ENCODE assay signal across 11 cellular contexts in the genomic region with DNA sequence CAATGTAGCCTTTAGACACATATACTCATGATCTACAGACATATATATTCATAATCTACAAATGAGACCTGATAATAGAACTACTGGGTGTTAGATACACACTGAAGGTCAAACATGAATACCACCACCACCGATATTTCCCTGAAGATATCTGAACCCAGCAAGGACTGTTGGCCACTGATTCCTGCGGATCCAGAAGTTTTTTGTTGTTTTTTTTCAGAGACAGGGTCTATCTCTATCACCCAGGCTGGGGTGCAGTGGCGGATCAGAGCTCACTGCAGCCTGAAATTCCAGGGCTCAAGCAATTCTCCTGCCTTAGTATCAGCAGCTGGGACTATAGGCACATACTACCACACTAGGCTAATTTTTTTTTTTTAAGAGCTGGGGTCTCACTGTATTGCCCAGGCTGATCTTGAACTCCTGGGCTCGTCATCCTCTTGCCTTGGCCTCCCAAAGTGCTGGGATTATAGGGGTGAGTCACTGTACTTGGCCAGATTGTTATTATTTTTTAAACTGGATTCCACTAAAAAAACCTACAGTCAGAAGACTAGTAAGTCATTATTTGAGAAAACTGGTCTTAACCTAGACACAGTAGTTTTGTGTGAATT. TPM values are rescaled to one million over a fixed set of nuclear protein-coding genes. Genes with fewer than 3 reads are reported as not detected.
DNase-seq lines count a peak whose midpoint lies in the region; ATAC-seq, FAIRE-seq and TF ChIP-seq lines count a peak whose summit lies in the region.
"Had no signal": no experiment of that assay in that cellular context is flagged by ENCODE, and none has a peak within 500 bp of the region (broad histone marks: within the 10 kb centered on the region; RNA-seq: fewer than 3 reads in every experiment).

No MANE protein-coding gene starts in this region.

- H3K4me1 ChIP-seq in K562 (replicated peaks in 1 of 2; ENCODE audit: control insufficient read depth in 2 of 2, insufficient read depth in 2 of 2, low read length in 2 of 2) (peaks cover 12 to 28% of the 10 kb centered on the region in 2 experiments; a peak in 4 of 5 replicates), neural progenitor cell (peaks cover 20% of the 10 kb centered on the region)

- H3K36me3 ChIP-seq in MG63 (peaks cover 29% of the 10 kb centered on the region), K562 (ENCODE audit: control insufficient read depth, insufficient read depth, low read length) (peaks cover 49% of the 10 kb centered on the region), neural progenitor cell (peaks cover 6% of the 10 kb centered on the region)

- peaks cover 3% of the 10 kb centered on the region for H3K27me3 Mint-ChIP-seq in neural progenitor cell (ENCODE audit: insufficient read depth, low read depth)

- H4K20me1 ChIP-seq in K562 (replicated peaks; ENCODE audit: control insufficient read depth, insufficient read depth, low read length) = 0 out of 2 replicates have a peak, but pooled peaks cover 2% of the 10 kb centered on the region
- H4K20me1 ChIP-seq in neural progenitor cell (ENCODE audit: low read depth) = peaks cover 19% of the 10 kb centered on the region

- no peak overlapping the region for H3K27ac Mint-ChIP-seq in neural progenitor cell

- peaks cover 20% of the 10 kb centered on the region for H3F3A ChIP-seq in neural progenitor cell (ENCODE audit: low read depth)

- in situ Hi-C loops in K562 (cut with MboI) = loop anchor here (5.0 kb wide), 1 partner anchor 104 kb away; no protein-coding TSS in a partner anchor

- TF ChIP-seq CTCF in K562 (IDR thresholded peaks at IDR 0.05 in 2 of 3, conservative IDR thresholded peaks at IDR 0.05 in 1 of 3; ENCODE audit: insufficient read depth in 2 of 3, low read depth in 1 of 3, low read length in 3 of 3) = no peak
- TF ChIP-seq CTCF in neural progenitor cell (IDR thresholded peaks at IDR 0.05) = no peak

- no peak for TF ChIP-seq POLR2A in K562 (conservative IDR thresholded peaks at IDR 0.05)

- peak; percentile 28 for DNase-seq in EL
- peak; percentile 16 for DNase-seq in MG63
- peak in 1 of 4 experiments; percentile 53 for DNase-seq in K562 (ENCODE audit: extremely low read depth in 1 of 4, low spot score in 3 of 4)
- DNase-seq in neural progenitor cell (ENCODE audit: low spot score) = no peak
- DNase-seq in GM19239 (ENCODE audit: insufficient read length, low spot score) = no peak
- DNase-seq in islet precursor cell = no peak
- DNase-seq: activated CD8-positive, alpha-beta memory T cell treated with anti-CD3 and anti-CD28 coated beads for 24 hours; heart right ventricle; NCI-H2171 treated with DMSO at 0.1 percent for 48 hours; Right ventricle myocardium superior had no signal

- intact Hi-C loops in K562 (cut with micrococcal nuclease) = loop anchor here (10.0 kb wide), 1 partner anchor 542 kb away; no protein-coding TSS in a partner anchor

- peaks cover 58% of the 10 kb centered on the region for H3K79me2 ChIP-seq in K562 (ENCODE audit: control insufficient read depth, insufficient read depth, low read length)
- H3K79me2 ChIP-seq in neural progenitor cell (ENCODE audit: low read depth) = peaks cover 48% of the 10 kb centered on the region

- H3K4me3 ChIP-seq in MG63 (peak overlapping the region; percentile 73; the same call in 1 of the 2 replicates), K562 (peak overlapping the region; percentile 65), neural progenitor cell (peak overlapping the region; percentile 65)

- no peak for FAIRE-seq in K562 (lab: Jason Lieb, UNC)
- no peak for FAIRE-seq in GM19239 (lab: Jason Lieb, UNC)

- H3K27ac ChIP-seq in K562 (ENCODE audit: extremely low read depth, low read depth, low read length) (peak overlapping the region; percentile 33; the same call in 1 of the 3 replicates), neural progenitor cell (no peak overlapping the region)

- no peaks in the 10 kb centered on the region for H3K9me3 Mint-ChIP-seq in neural progenitor cell

- peaks cover 33% of the 10 kb centered on the region for H3K4me1 Mint-ChIP-seq in neural progenitor cell

- no peak for ATAC-seq in K562
- no peak for ATAC-seq in HG03469 (IDR thresholded peaks at IDR 0.05; ENCODE audit: unreplicated experiment)
- ATAC-seq: heart right ventricle had no signal

- H3K36me3 Mint-ChIP-seq in neural progenitor cell = peaks cover 13% of the 10 kb centered on the region

- no TSS peak for BruUV-seq in K562 (replicated peaks; lab: Mats Ljungman, UMichigan)

- 12% methylated on average over 4 of the region's 4 CpGs for WGBS in K562 (ENCODE audit: insufficient coverage, low coverage, missing lambda C conversion rate)

- H3K4me2 ChIP-seq in K562 (ENCODE audit: insufficient read depth, low read length) = peak overlapping the region; percentile 89
- H3K4me2 ChIP-seq in neural progenitor cell = peak overlapping the region; percentile 92

- CTCF ChIA-PET in K562 (lab: Yijun Ruan, JAX; ENCODE audit: low intra/inter-chr PET ratio) = interaction anchor here (3.5 kb wide), 1 partner anchor 55 kb away, joined by 57 read pairs; no protein-coding TSS in a partner anchor

- H2AFZ ChIP-seq in K562 (ENCODE audit: low read depth, low read length) = no peak overlapping the region
- H2AFZ ChIP-seq in neural progenitor cell (replicated peaks) = no peak overlapping the region

- no peaks in the 10 kb centered on the region for H3K9me1 ChIP-seq in K562 (ENCODE audit: control insufficient read depth, insufficient read depth, low read length)

- POLR2A ChIA-PET in K562 (lab: Yijun Ruan, JAX) = interaction anchor here (0.5 to 1.8 kb wide), 5 partner anchors 7 to 1106 kb away, joined by 3 to 6 read pairs (median 4); partner anchors contain the start of gene GORASP2

- H3K27me3 ChIP-seq in MG63 (no peaks in the 10 kb centered on the region), K562 (ENCODE audit: control insufficient read depth in 2 of 2, insufficient read depth in 2 of 2, low read length in 2 of 2) (no peaks in the 10 kb centered on the region), neural progenitor cell (peaks cover 6% of the 10 kb centered on the region)
- H3K27me3 ChIP-seq: heart right ventricle had no signal

- H3K4me3 Mint-ChIP-seq in neural progenitor cell = peak overlapping the region; percentile 81

- no peak for TF ChIP-seq RAD21 in K562 (CRISPR knock-in tag; conservative IDR thresholded peaks at IDR 0.05 in 1 of 2, IDR thresholded peaks at IDR 0.05 in 1 of 2)

- peak overlapping the region; percentile 82 to 88; a peak in 3 of 4 replicates for H3K9ac ChIP-seq in K562 (ENCODE audit: insufficient read depth in 1 of 2, low read depth in 2 of 2, low read length in 2 of 2)
- H3K9ac ChIP-seq in neural progenitor cell = no peak overlapping the region

- TF ChIP-seq EP300 in K562 (IDR thresholded peaks at IDR 0.05; ENCODE audit: low read length) = no peak

- H3K9me3 ChIP-seq in MG63 = peaks cover 2% of the 10 kb centered on the region; the same call in 1 of the 2 replicates
- no peaks in the 10 kb centered on the region for H3K9me3 ChIP-seq in K562 (replicated peaks; ENCODE audit: control insufficient read depth, insufficient read depth, low read depth, low read length)
- no peaks in the 10 kb centered on the region for H3K9me3 ChIP-seq in neural progenitor cell (ENCODE audit: low read depth)
- H3K9me3 ChIP-seq: heart right ventricle had no signal

RNA-seq across cellular contexts. Expression of gene METTL5, which starts 1.8 kb away (rescaled TPM):
- 86.5 and 152 TPM in 2 replicates for total RNA-seq in MG63 (2014; rRNA removed; shearing (Covaris generic); ENCODE audit: low replicate concordance)
- total RNA-seq in K562 (2011; cell fraction: chromatin; rRNA removed; ENCODE audit: low replicate concordance) = 30.6 and 53.9 TPM in 2 replicates
- 27.5 and 28.0 TPM in 2 replicates for total RNA-seq in K562 (2011; cell fraction: nucleolus; rRNA removed)
- total RNA-seq in K562 (2011; cell fraction: nucleoplasm; rRNA removed) = 39.8 and 55.0 TPM in 2 replicates
- total RNA-seq in K562 (2014; rRNA removed) (135 and 149 TPM in 2 replicates), K562 (2014; rRNA removed; fragmentation: Illumina TruSeq; extraction: Trizol) (224 and 259 TPM in 2 replicates), K562 (2015; rRNA removed; fragmentation: Illumina TruSeq; extraction: Trizol) (163 and 182 TPM in 2 replicates), K562 (2021) (177 and 193 TPM in 2 replicates), neural progenitor cell (ENCODE audit: low replicate concordance) (98.5 and 146 TPM in 2 replicates)
- polyA plus RNA-seq in K562 (2011; rRNA removed) (141 and 191 TPM in 2 replicates), K562 (2014; fragmentation: Illumina TruSeq; extraction: Trizol) (202 and 235 TPM in 2 replicates), K562 (2014; fragmentation: Nextera tagmentation; extraction: Ambion mirVana) (100 to 1,000 TPM; 366 to 471 TPM), K562 (2014; rRNA removed) (211 and 229 TPM in 2 replicates)
- 44.8 and 82.3 TPM in 2 replicates for polyA plus RNA-seq in K562 (2011; cell fraction: cytosol; rRNA removed)
- polyA plus RNA-seq in K562 (2011; cell fraction: nucleus; rRNA removed) = 36.1 and 39.1 TPM in 2 replicates
- 147 and 206 TPM in 2 replicates for polyA plus RNA-seq in K562 (2012)
- polyA minus RNA-seq in K562 (2011; rRNA and poly(A)+ RNA removed) = 99.5 and 107 TPM in 2 replicates
- 33.9 and 37.9 TPM in 2 replicates for polyA minus RNA-seq in K562 (2011; cell fraction: cytosol; rRNA and poly(A)+ RNA removed)
- 23.4 and 34.3 TPM in 2 replicates for polyA minus RNA-seq in K562 (2011; cell fraction: nucleus; rRNA and poly(A)+ RNA removed)

RNA-seq across cellular contexts. Expression of gene UBR3, which starts 4.4 kb away (rescaled TPM):
- total RNA-seq in MG63 (2014; rRNA removed; shearing (Covaris generic); ENCODE audit: low replicate concordance) = 24.5 and 34.9 TPM in 2 replicates
- 63.7 and 297 TPM in 2 replicates for total RNA-seq in K562 (2011; cell fraction: chromatin; rRNA removed; ENCODE audit: low replicate concordance)
- total RNA-seq in K562 (2011; cell fraction: nucleolus; rRNA removed) = 21.8 and 37.4 TPM in 2 replicates
- total RNA-seq in K562 (2011; cell fraction: nucleoplasm; rRNA removed) = 66.1 and 81.6 TPM in 2 replicates
- total RNA-seq in K562 (2014; rRNA removed) (28.5 and 29.2 TPM in 2 replicates), K562 (2014; rRNA removed; fragmentation: Illumina TruSeq; extraction: Trizol) (62.5 and 69.5 TPM in 2 replicates), K562 (2015; rRNA removed; fragmentation: Illumina TruSeq; extraction: Trizol) (58.9 and 63.5 TPM in 2 replicates), K562 (2021) (40.3 and 41.0 TPM in 2 replicates), neural progenitor cell (ENCODE audit: low replicate concordance) (19.1 and 31.7 TPM in 2 replicates)
- polyA plus RNA-seq in K562 (2011; rRNA removed) (26.8 and 40.4 TPM in 2 replicates), K562 (2014; fragmentation: Illumina TruSeq; extraction: Trizol) (34.4 and 43.1 TPM in 2 replicates), K562 (2014; fragmentation: Nextera tagmentation; extraction: Ambion mirVana) (10 to 100 TPM; 14.4 to 14.5 TPM), K562 (2014; rRNA removed) (20.6 and 20.7 TPM in 2 replicates)
- polyA plus RNA-seq in K562 (2011; cell fraction: cytosol; rRNA removed) = 8.0 and 12.8 TPM in 2 replicates
- 23.0 and 27.8 TPM in 2 replicates for polyA plus RNA-seq in K562 (2011; cell fraction: nucleus; rRNA removed)
- polyA plus RNA-seq in K562 (2012) = 20.9 and 24.3 TPM in 2 replicates
- 124 and 136 TPM in 2 replicates for polyA minus RNA-seq in K562 (2011; rRNA and poly(A)+ RNA removed)
- polyA minus RNA-seq in K562 (2011; cell fraction: cytosol; rRNA and poly(A)+ RNA removed) = 31.0 and 48.4 TPM in 2 replicates
- polyA minus RNA-seq in K562 (2011; cell fraction: nucleus; rRNA and poly(A)+ RNA removed) = 71.8 and 96.9 TPM in 2 replicates

RNA-seq across cellular contexts. Expression of gene SSB, which starts 24.2 kb away (rescaled TPM):
- total RNA-seq in MG63 (2014; rRNA removed; shearing (Covaris generic); ENCODE audit: low replicate concordance) = 101 and 193 TPM in 2 replicates
- total RNA-seq in K562 (2011; cell fraction: chromatin; rRNA removed; ENCODE audit: low replicate concordance) = 95.2 and 444 TPM in 2 replicates
- 63.0 and 70.9 TPM in 2 replicates for total RNA-seq in K562 (2011; cell fraction: nucleolus; rRNA removed)
- total RNA-seq in K562 (2011; cell fraction: nucleoplasm; rRNA removed) = 94.0 and 126 TPM in 2 replicates
- total RNA-seq in K562 (2014; rRNA removed) = 377 and 430 TPM in 2 replicates
- 515 and 616 TPM in 2 replicates for total RNA-seq in K562 (2014; rRNA removed; fragmentation: Illumina TruSeq; extraction: Trizol)
- 455 and 503 TPM in 2 replicates for total RNA-seq in K562 (2015; rRNA removed; fragmentation: Illumina TruSeq; extraction: Trizol)
- total RNA-seq in K562 (2021) = 317 TPM in 2 replicates
- 261 and 430 TPM in 2 replicates for polyA plus RNA-seq in K562 (2011; rRNA removed)
- 36.1 and 98.4 TPM in 2 replicates for polyA plus RNA-seq in K562 (2011; cell fraction: cytosol; rRNA removed)
- 109 and 175 TPM in 2 replicates for polyA plus RNA-seq in K562 (2011; cell fraction: nucleus; rRNA removed)
- polyA plus RNA-seq in K562 (2012) = 211 and 383 TPM in 2 replicates
- 466 and 619 TPM in 2 replicates for polyA plus RNA-seq in K562 (2014; fragmentation: Illumina TruSeq; extraction: Trizol)
- 100 to 1,000 TPM; 631 to 849 TPM for polyA plus RNA-seq in K562 (2014; fragmentation: Nextera tagmentation; extraction: Ambion mirVana)
- 618 and 712 TPM in 2 replicates for polyA plus RNA-seq in K562 (2014; rRNA removed)
- polyA minus RNA-seq in K562 (2011; rRNA and poly(A)+ RNA removed) = 148 TPM in 2 replicates
- polyA minus RNA-seq in K562 (2011; cell fraction: cytosol; rRNA and poly(A)+ RNA removed) = 52.5 and 59.3 TPM in 2 replicates
- 82.3 and 152 TPM in 2 replicates for polyA minus RNA-seq in K562 (2011; cell fraction: nucleus; rRNA and poly(A)+ RNA removed)
- total RNA-seq in neural progenitor cell (ENCODE audit: low replicate concordance) = 198 and 296 TPM in 2 replicates

Comparison
In these comparisons a context has a peak if more than half of its experiments do, and no peak if none do; other contexts are left out.
1. DNase-seq: peak in EL (single experiment) and MG63 (single experiment); none in neural progenitor cell (single experiment), GM19239 (single experiment) and islet precursor cell (single experiment).
2. Peak in every context shown above with its lines, with median percentiles within 50 percentile points of each other: H3K4me3 ChIP-seq.